In the genomic region with DNA sequence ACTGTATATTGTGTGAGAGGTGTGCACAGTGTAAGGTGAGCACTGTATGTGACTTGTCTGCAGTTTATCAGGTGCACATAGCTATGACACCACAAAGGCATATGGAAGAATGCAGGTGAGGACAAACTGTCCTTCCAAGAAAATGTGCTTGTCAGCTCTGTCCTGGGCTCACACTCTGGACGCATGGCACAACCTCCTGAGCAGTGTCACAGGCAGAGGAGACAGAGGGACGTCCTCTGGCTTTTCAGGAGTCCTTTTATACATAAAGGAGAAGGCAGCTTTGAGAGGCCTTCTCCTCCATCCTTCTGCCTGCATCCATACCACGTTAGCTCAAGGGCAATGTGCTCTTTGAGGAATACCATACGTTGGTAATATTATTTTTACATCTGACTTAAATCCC, we compare ENCODE assay signal across 36 cellular contexts. TPM values are rescaled to one million over a fixed set of nuclear protein-coding genes. Genes with fewer than 3 reads are reported as not detected.
"Had no signal": no experiment of that assay in that cellular context is flagged by ENCODE, and none has a peak within 500 bp of the region (broad histone marks: within the 10 kb centered on the region; RNA-seq: fewer than 3 reads in every experiment).

No MANE protein-coding gene starts in this region.

- DNase-seq: activated B cell treated with CpG ODN at 0.5 μM for 24 hours; activated CD4-positive, alpha-beta memory T cell treated with anti-CD3 and anti-CD28 coated beads for 36 hours; activated CD4-positive, alpha-beta T cell treated with anti-CD3 and anti-CD28 coated beads for 4 hours; activated CD4-positive, alpha-beta T cell treated with anti-CD3 and anti-CD28 coated beads, Interleukin-2, amount 10 ng/mL, durations not matched to agents 24 days and 14 days; activated CD4-positive, alpha-beta T cell treated with anti-CD3 and anti-CD28 coated beads, Interleukin-2, amount 50 U/mL, for 1 hour; activated CD4-positive, alpha-beta T cell treated with anti-CD3 and anti-CD28 coated beads, Interleukin-2, amount 50 U/mL, for 4 hours; activated CD4-positive, CD25-positive, alpha-beta regulatory T cell treated with anti-CD3 and anti-CD28 coated beads, Interleukin-2, amount 50 U/mL, for 72 hours; activated CD8-positive, alpha-beta memory T cell treated with anti-CD3 and anti-CD28 coated beads, Interleukin-2, amount 50 U/mL, for 4 hours; activated CD8-positive, alpha-beta T cell treated with anti-CD3 and anti-CD28 coated beads for 36 hours; activated effector memory CD4-positive, alpha-beta T cell treated with anti-CD3 and anti-CD28 coated beads, Interleukin-2, amount 50 U/mL, for 16 hours; activated gamma-delta T cell treated with Interleukin-2 at 50 U/mL for 16 hours; activated naive CD4-positive, alpha-beta T cell; activated naive CD4-positive, alpha-beta T cell treated with anti-CD3 and anti-CD28 coated beads for 36 hours; activated naive CD4-positive, alpha-beta T cell treated with anti-CD3 and anti-CD28 coated beads, Interleukin-2, amount 50 U/mL, for 16 hours; activated naive CD8-positive, alpha-beta T cell treated with anti-CD3 and anti-CD28 coated beads for 36 hours; activated T-cell treated with anti-CD3 and anti-CD28 coated beads for 4 hours; activated T-cell treated with anti-CD3 and anti-CD28 coated beads, Interleukin-2, amount 50 U/mL, for 1 hour; activated T-cell treated with anti-CD3 and anti-CD28 coated beads, Interleukin-2, amount 50 U/mL, for 4 hours; activated T-cell treated with anti-CD3 and anti-CD28 coated beads, Interleukin-2, amount 50 U/mL, for 72 hours; adrenal gland; amniotic stem cell; aorta; body of pancreas; brain microvascular endothelial cell; central memory CD4-positive, alpha-beta T cell; T-helper 1 cell; T-helper 2 cell; T-helper 9 cell had no signal

- H3K4me1 ChIP-seq: adrenal gland, body of pancreas, breast epithelium had no signal

- ATAC-seq: activated CD8-positive, alpha-beta T cell treated with anti-CD3 and anti-CD28 coated beads for 36 hours; activated naive CD4-positive, alpha-beta T cell treated with anti-CD3 and anti-CD28 coated beads, Interleukin-2, amount 50 U/mL, for 72 hours; activated T-cell treated with anti-CD3 and anti-CD28 coated beads, Interleukin-2, amount 50 U/mL, for 4 hours; activated T-cell treated with anti-CD3 and anti-CD28 coated beads, Interleukin-2, amount 50 U/mL, for 72 hours; activated T-helper 17 cell treated with anti-CD3 and anti-CD28 coated beads, Interleukin-2, amount 50 U/mL, for 72 hours; body of pancreas had no signal

- H3K27ac ChIP-seq: adrenal gland, body of pancreas, brain microvascular endothelial cell, breast epithelium, VCaP had no signal

- H3K27me3 ChIP-seq: body of pancreas had no signal

- H3K36me3 ChIP-seq: adrenal gland, brain microvascular endothelial cell, breast epithelium had no signal

- H3K9me3 ChIP-seq: adrenal gland, body of pancreas, breast epithelium had no signal

- H3K4me3 ChIP-seq: adrenal gland, body of pancreas, breast epithelium had no signal

RNA-seq across cellular contexts. Expression of a gene that starts 7.5 kb away (rescaled TPM):
- total RNA-seq: activated B cell treated with CpG ODN at 0.5 μM for 24 hours; activated CD4-positive, alpha-beta memory T cell treated with anti-CD3 and anti-CD28 coated beads for 36 hours; activated CD4-positive, alpha-beta T cell treated with anti-CD3 and anti-CD28 coated beads, Interleukin-2, amount 10 ng/mL, durations not matched to agents 24 days and 14 days; activated CD8-positive, alpha-beta memory T cell treated with anti-CD3 and anti-CD28 coated beads for 36 hours; activated CD8-positive, alpha-beta T cell treated with anti-CD3 and anti-CD28 coated beads for 36 hours; activated naive CD4-positive, alpha-beta T cell treated with anti-CD3 and anti-CD28 coated beads for 36 hours; activated naive CD4-positive, alpha-beta T cell treated with anti-CD3 and anti-CD28 coated beads, Interleukin-2, amount 50 U/mL, for 72 hours; activated naive CD8-positive, alpha-beta T cell treated with anti-CD3 and anti-CD28 coated beads for 36 hours; activated T-cell treated with anti-CD3 and anti-CD28 coated beads, Interleukin-2, amount 50 U/mL, for 4 hours; activated T-cell treated with anti-CD3 and anti-CD28 coated beads, Interleukin-2, amount 50 U/mL, for 72 hours; activated T-helper 1 cell treated with anti-CD3 and anti-CD28 coated beads, Interleukin-12 subunit alpha, Interleukin-12 subunit beta, Interleukin-2, Interleukin-4 antibody, amounts not matched to agents 30 ng/mL and 10 ng/mL and 1 ng/mL, durations not matched to agents 14 hours and 24 hours and 36 hours; activated T-helper 17 cell treated with anti-CD3 and anti-CD28 coated beads, Interleukin-2, amount 50 U/mL, for 72 hours; adrenal gland; aorta; astrocyte; body of pancreas; breast epithelium; cardiac septum had no signal

RNA-seq across cellular contexts. Expression of a gene that starts 22.7 kb away (rescaled TPM):
- total RNA-seq: activated B cell treated with CpG ODN at 0.5 μM for 24 hours; activated CD4-positive, alpha-beta memory T cell treated with anti-CD3 and anti-CD28 coated beads for 36 hours; activated CD4-positive, alpha-beta T cell treated with anti-CD3 and anti-CD28 coated beads, Interleukin-2, amount 10 ng/mL, durations not matched to agents 24 days and 14 days; activated CD8-positive, alpha-beta memory T cell treated with anti-CD3 and anti-CD28 coated beads for 36 hours; activated CD8-positive, alpha-beta T cell treated with anti-CD3 and anti-CD28 coated beads for 36 hours; activated naive CD4-positive, alpha-beta T cell treated with anti-CD3 and anti-CD28 coated beads for 36 hours; activated naive CD4-positive, alpha-beta T cell treated with anti-CD3 and anti-CD28 coated beads, Interleukin-2, amount 50 U/mL, for 72 hours; activated naive CD8-positive, alpha-beta T cell treated with anti-CD3 and anti-CD28 coated beads for 36 hours; activated T-cell treated with anti-CD3 and anti-CD28 coated beads, Interleukin-2, amount 50 U/mL, for 4 hours; activated T-cell treated with anti-CD3 and anti-CD28 coated beads, Interleukin-2, amount 50 U/mL, for 72 hours; activated T-helper 1 cell treated with anti-CD3 and anti-CD28 coated beads, Interleukin-12 subunit alpha, Interleukin-12 subunit beta, Interleukin-2, Interleukin-4 antibody, amounts not matched to agents 30 ng/mL and 10 ng/mL and 1 ng/mL, durations not matched to agents 14 hours and 24 hours and 36 hours; activated T-helper 17 cell treated with anti-CD3 and anti-CD28 coated beads, Interleukin-2, amount 50 U/mL, for 72 hours; aorta had no signal
